Comparison of ENCODE assay signal across 23 cellular contexts in genomic region chr17:62576382-62576781, GRCh38. TPM values are rescaled to one million over a fixed set of nuclear protein-coding genes. Genes with fewer than 3 reads are reported as not detected.
DNase-seq lines count a peak whose midpoint lies in the region; ATAC-seq, FAIRE-seq and TF ChIP-seq lines count a peak whose summit lies in the region.
"Had no signal": no experiment of that assay in that cellular context is flagged by ENCODE, and none has a peak within 500 bp of the region (broad histone marks: within the 10 kb centered on the region; RNA-seq: fewer than 3 reads in every experiment).

No MANE protein-coding gene starts in this region.

- no peaks in the 10 kb centered on the region for H3K79me2 ChIP-seq in GM12878 (ENCODE audit: control insufficient read depth, insufficient read depth, low read length)

- H3K9ac ChIP-seq in GM12878 (ENCODE audit: control insufficient read depth, insufficient read depth, low read length): no peak overlapping the region
- H3K9ac ChIP-seq: BLaER1, GM23248 had no signal

- SMC1A ChIA-PET in GM12878 (lab: Charles Lee; ENCODE audit: uncharacterized antibody, unreplicated experiment): no interaction called here

- no peak for DNase-seq in activated T-cell treated with anti-CD3 and anti-CD28 coated beads, Interleukin-2, amount 50 U/mL, for 72 hours
- DNase-seq in activated T-cell treated with anti-CD3 and anti-CD28 coated beads, Interleukin-2, amount 50 U/mL, for 48 hours: no peak
- DNase-seq in CD8-positive, alpha-beta T cell: no peak
- no peak for DNase-seq in H54 (ENCODE audit: insufficient read length, low spot score)
- DNase-seq in GM12878 (ENCODE audit: low read depth, low spot score): no peak
- no peak for DNase-seq in activated T-helper 2 cell treated with anti-CD3 and anti-CD28 coated beads, Interferon-gamma antibody, Interleukin-2, Interleukin-4, amounts not matched to agents 10 μg/mL and 5 μg/mL and 100 μg/mL, durations not matched to agents 14 hours and 24 hours and 36 hours (ENCODE audit: low spot score)
- DNase-seq: CD4-positive, CD25-positive, alpha-beta regulatory T cell; CD8-positive, alpha-beta memory T cell; DMS 273 treated with DMSO at 0.1 percent for 48 hours; DMS79; EL; GDM1; GM23248; H9 had no signal

- peak overlapping the region; percentile 83 for H3K27ac Mint-ChIP-seq in activated T-cell treated with anti-CD3 and anti-CD28 coated beads, Interleukin-2, amount 50 U/mL, for 72 hours
- H3K27ac Mint-ChIP-seq in CD8-positive, alpha-beta T cell: peak overlapping the region; percentile 23
- H3K27ac Mint-ChIP-seq in activated T-helper 2 cell treated with anti-CD3 and anti-CD28 coated beads, Interferon-gamma antibody, Interleukin-2, Interleukin-4, amounts not matched to agents 10 μg/mL and 5 μg/mL and 100 μg/mL, durations not matched to agents 14 hours and 24 hours and 36 hours: no peak overlapping the region
- H3K27ac Mint-ChIP-seq: B cell; CD4-positive, CD25-positive, alpha-beta regulatory T cell; H9 had no signal

- CTCF ChIA-PET in CD8-positive, alpha-beta T cell (lab: Charles Lee): no interaction called here
- CTCF ChIA-PET in GM12878 (lab: Yijun Ruan, JAX): interaction anchor here (1.2 kb wide), 1 partner anchor 24 kb away, joined by 3 read pairs; no protein-coding TSS in a partner anchor

- peak; percentile 11 for FAIRE-seq in H54 (lab: Jason Lieb, UNC)
- peak; percentile 77 for FAIRE-seq in GM12878 (lab: Jason Lieb, UNC)
- FAIRE-seq: D721Med, GM12891, GM18507, H1 had no signal

- no peak for TF ChIP-seq EP300 in GM12878 (IDR thresholded peaks at IDR 0.05; ENCODE audit: borderline replicate concordance in 1 of 2, control insufficient read depth in 1 of 2, low read depth in 2 of 2, low read length in 2 of 2)

- 0% methylated on average over 1 of the region's 1 CpG for WGBS in GM12878 (ENCODE audit: insufficient coverage, insufficient replicate concordance, low lambda C conversion rate, missing lambda C conversion rate)

- intact Hi-C loops in CD8-positive, alpha-beta T cell (cut with DNase I, micrococcal nuclease): no loop called here
- intact Hi-C loops in GM12878 (cut with micrococcal nuclease; ENCODE audit: unreplicated experiment): no loop called here
- intact Hi-C loops in activated T-helper 2 cell treated with anti-CD3 and anti-CD28 coated beads, Interferon-gamma antibody, Interleukin-2, Interleukin-4, amounts not matched to agents 10 μg/mL and 5 μg/mL and 100 μg/mL, durations not matched to agents 14 hours and 24 hours and 36 hours (cut with micrococcal nuclease): no loop called here

- H3K4me3 ChIP-seq in CD8-positive, alpha-beta T cell (ENCODE audit: low read depth, low read length): no peak overlapping the region
- H3K4me3 ChIP-seq in GM12878: no peak overlapping the region
- H3K4me3 ChIP-seq: BLaER1, GM23248 had no signal

- no peaks in the 10 kb centered on the region for H3K27me3 ChIP-seq in CD8-positive, alpha-beta T cell (ENCODE audit: insufficient read depth, low read length)
- no peaks in the 10 kb centered on the region for H3K27me3 ChIP-seq in GM12878 (replicated peaks in 1 of 2; ENCODE audit: control insufficient read depth in 2 of 2, insufficient read depth in 2 of 2, low read length in 1 of 2)
- H3K27me3 ChIP-seq: BLaER1 had no signal

- H3K36me3 Mint-ChIP-seq in activated T-cell treated with anti-CD3 and anti-CD28 coated beads, Interleukin-2, amount 50 U/mL, for 72 hours (ENCODE audit: insufficient read depth in 2 of 2): peaks cover 0 to 21% of the 10 kb centered on the region in 2 donors
- peaks cover 77% of the 10 kb centered on the region for H3K36me3 Mint-ChIP-seq in CD8-positive, alpha-beta T cell
- peaks cover 47% of the 10 kb centered on the region for H3K36me3 Mint-ChIP-seq in activated T-helper 2 cell treated with anti-CD3 and anti-CD28 coated beads, Interferon-gamma antibody, Interleukin-2, Interleukin-4, amounts not matched to agents 10 μg/mL and 5 μg/mL and 100 μg/mL, durations not matched to agents 14 hours and 24 hours and 36 hours (ENCODE audit: low read depth)

- no peak overlapping the region for H3K4me2 ChIP-seq in GM12878 (ENCODE audit: control insufficient read depth, insufficient read depth)
- H3K4me2 ChIP-seq: BLaER1 had no signal

- no peak overlapping the region for H3K4me3 Mint-ChIP-seq in activated T-cell treated with anti-CD3 and anti-CD28 coated beads, Interleukin-2, amount 50 U/mL, for 72 hours
- no peak overlapping the region for H3K4me3 Mint-ChIP-seq in CD8-positive, alpha-beta T cell
- no peak overlapping the region for H3K4me3 Mint-ChIP-seq in activated T-helper 2 cell treated with anti-CD3 and anti-CD28 coated beads, Interferon-gamma antibody, Interleukin-2, Interleukin-4, amounts not matched to agents 10 μg/mL and 5 μg/mL and 100 μg/mL, durations not matched to agents 14 hours and 24 hours and 36 hours (ENCODE audit: low read depth)
- H3K4me3 Mint-ChIP-seq: B cell; CD4-positive, CD25-positive, alpha-beta regulatory T cell; CD8-positive, alpha-beta memory T cell; H9 had no signal

- no peak overlapping the region for H2AFZ ChIP-seq in GM12878 (ENCODE audit: control insufficient read depth, low read depth, low read length)
- H2AFZ ChIP-seq: GM23248 had no signal

- POLR2A ChIA-PET in CD8-positive, alpha-beta T cell (lab: Charles Lee): no interaction called here
- POLR2A ChIA-PET in GM12878 (lab: Charles Lee): no interaction called here

- H3K9me3 ChIP-seq in CD8-positive, alpha-beta T cell (ENCODE audit: low read length): no peaks in the 10 kb centered on the region
- H3K9me3 ChIP-seq in GM12878 (replicated peaks; ENCODE audit: control insufficient read depth, insufficient read depth, low read length): no peaks in the 10 kb centered on the region
- H3K9me3 ChIP-seq: BLaER1 had no signal

- peaks cover 9% of the 10 kb centered on the region for H3K4me1 Mint-ChIP-seq in activated T-cell treated with anti-CD3 and anti-CD28 coated beads, Interleukin-2, amount 50 U/mL, for 72 hours (ENCODE audit: low read depth)
- no peaks in the 10 kb centered on the region for H3K4me1 Mint-ChIP-seq in CD8-positive, alpha-beta T cell (ENCODE audit: low read depth)
- H3K4me1 Mint-ChIP-seq in activated T-helper 2 cell treated with anti-CD3 and anti-CD28 coated beads, Interferon-gamma antibody, Interleukin-2, Interleukin-4, amounts not matched to agents 10 μg/mL and 5 μg/mL and 100 μg/mL, durations not matched to agents 14 hours and 24 hours and 36 hours (ENCODE audit: low read depth): peaks cover 4% of the 10 kb centered on the region
- H3K4me1 Mint-ChIP-seq: H9 had no signal

- TF ChIP-seq RAD21 in GM12878 (IDR thresholded peaks at IDR 0.05; ENCODE audit: insufficient read depth, low read depth, low read length): no peak

- peak in 1 of 2 donors; percentile 35 for ATAC-seq in activated T-cell treated with anti-CD3 and anti-CD28 coated beads, Interleukin-2, amount 50 U/mL, for 72 hours (replicated peaks in 1 of 2)
- no peak for ATAC-seq in CD8-positive, alpha-beta T cell
- no peak for ATAC-seq in GM12878
- no peak for ATAC-seq in GM21576 (IDR thresholded peaks at IDR 0.05; ENCODE audit: unreplicated experiment)
- ATAC-seq: HCT116 had no signal

- RAD21 ChIA-PET in GM12878 (lab: Charles Lee; ENCODE audit: unreplicated experiment): no interaction called here

- no peak for TF ChIP-seq POLR2A in H54 (IDR thresholded peaks at IDR 0.05; ENCODE audit: low read depth, low read length)
- no peak for TF ChIP-seq POLR2A in GM12878 (IDR thresholded peaks at IDR 0.05; ENCODE audit: low read depth, low read length)

- H3K4me1 ChIP-seq in CD8-positive, alpha-beta T cell (ENCODE audit: insufficient read depth, low read length): no peaks in the 10 kb centered on the region
- H3K4me1 ChIP-seq in GM12878 (ENCODE audit: control insufficient read depth, insufficient read depth, low read length): no peaks in the 10 kb centered on the region
- H3K4me1 ChIP-seq: BLaER1 had no signal

- H3K27ac ChIP-seq in CD8-positive, alpha-beta T cell (ENCODE audit: low read depth, low read length): no peak overlapping the region
- no peak overlapping the region for H3K27ac ChIP-seq in GM12878 (ENCODE audit: control insufficient read depth, insufficient read depth)
- H3K27ac ChIP-seq: BLaER1, C4-2B, GM23248 had no signal

- H3K9me3 Mint-ChIP-seq in activated T-cell treated with anti-CD3 and anti-CD28 coated beads, Interleukin-2, amount 50 U/mL, for 72 hours: no peaks in the 10 kb centered on the region
- no peaks in the 10 kb centered on the region for H3K9me3 Mint-ChIP-seq in CD8-positive, alpha-beta T cell
- no peaks in the 10 kb centered on the region for H3K9me3 Mint-ChIP-seq in activated T-helper 2 cell treated with anti-CD3 and anti-CD28 coated beads, Interferon-gamma antibody, Interleukin-2, Interleukin-4, amounts not matched to agents 10 μg/mL and 5 μg/mL and 100 μg/mL, durations not matched to agents 14 hours and 24 hours and 36 hours
- H3K9me3 Mint-ChIP-seq: CD4-positive, CD25-positive, alpha-beta regulatory T cell; CD8-positive, alpha-beta memory T cell; H9 had no signal

- TF ChIP-seq CTCF in CD8-positive, alpha-beta T cell (IDR thresholded peaks at IDR 0.05): no peak
- TF ChIP-seq CTCF in GM12878 (IDR thresholded peaks at IDR 0.05 in 2 of 3, conservative IDR thresholded peaks at IDR 0.05 in 1 of 3; ENCODE audit: control insufficient read depth in 2 of 3, extremely low read depth in 1 of 3, insufficient read depth in 1 of 3, low read depth in 3 of 3, low read length in 3 of 3): no peak

- H4K20me1 ChIP-seq in GM12878 (ENCODE audit: control insufficient read depth, insufficient read depth): no peaks in the 10 kb centered on the region
- H4K20me1 ChIP-seq: BLaER1 had no signal

- peaks cover 22% of the 10 kb centered on the region for H3K36me3 ChIP-seq in CD8-positive, alpha-beta T cell (ENCODE audit: insufficient read depth, low read length)
- peaks cover 0 to 18% of the 10 kb centered on the region in 2 experiments for H3K36me3 ChIP-seq in GM12878 (ENCODE audit: control insufficient read depth in 2 of 2, insufficient read depth in 2 of 2, low read length in 1 of 2)

- BruUV-seq in GM12878 (replicated peaks; lab: Mats Ljungman, UMichigan): no TSS peak

- in situ Hi-C loops in GM12878 (cut with MboI): no loop called here

- no peaks in the 10 kb centered on the region for H3K27me3 Mint-ChIP-seq in activated T-cell treated with anti-CD3 and anti-CD28 coated beads, Interleukin-2, amount 50 U/mL, for 72 hours (ENCODE audit: low read depth)
- H3K27me3 Mint-ChIP-seq in CD8-positive, alpha-beta T cell (ENCODE audit: low read depth): no peaks in the 10 kb centered on the region
- no peaks in the 10 kb centered on the region for H3K27me3 Mint-ChIP-seq in activated T-helper 2 cell treated with anti-CD3 and anti-CD28 coated beads, Interferon-gamma antibody, Interleukin-2, Interleukin-4, amounts not matched to agents 10 μg/mL and 5 μg/mL and 100 μg/mL, durations not matched to agents 14 hours and 24 hours and 36 hours (ENCODE audit: low read depth)
- H3K27me3 Mint-ChIP-seq: B cell; CD4-positive, CD25-positive, alpha-beta regulatory T cell; CD8-positive, alpha-beta memory T cell had no signal

RNA-seq across cellular contexts. Expression of gene MRC2, which starts 51.1 kb away (rescaled TPM):
- total RNA-seq in activated T-cell treated with anti-CD3 and anti-CD28 coated beads, Interleukin-2, amount 50 U/mL, for 72 hours: 10 to 100 TPM in 1 of 2 donors, 1 to 10 TPM in 1; 6.1 to 14.2 TPM
- total RNA-seq in CD8-positive, alpha-beta T cell: 1 to 10 TPM; 5.6 to 5.9 TPM
- 0.29 and 0.59 TPM in 2 replicates for total RNA-seq in GM12878 (2013; cell fraction: nucleolus; rRNA removed)
- 0.33 and 0.96 TPM in 2 replicates for total RNA-seq in GM12878 (2014; rRNA removed)
- 0.18 and 0.23 TPM in 2 replicates for total RNA-seq in GM12878 (2014; rRNA removed; fragmentation: Illumina TruSeq; extraction: Trizol)
- 0.87 and 1.2 TPM in 2 replicates for total RNA-seq in GM12878 (2021)
- polyA plus RNA-seq in GM12878 (2011; ENCODE audit: low read depth): 0.72 TPM
- polyA plus RNA-seq in GM12878 (2011; rRNA removed): 0.06 and 0.19 TPM in 2 replicates
- 0.12 and 0.22 TPM in 2 replicates for polyA plus RNA-seq in GM12878 (2011; cell fraction: cytosol; rRNA removed)
- 1.3 and 1.8 TPM in 2 replicates for polyA plus RNA-seq in GM12878 (2011; cell fraction: nucleus; rRNA removed)
- 1.1 and 1.7 TPM in 2 replicates for polyA plus RNA-seq in GM12878 (2012)
- 0.29 TPM in 1 of 2 replicates, not detected in the other for polyA plus RNA-seq in GM12878 (2014; fragmentation: Illumina TruSeq; extraction: Trizol)
- polyA plus RNA-seq in GM12878 (2014; fragmentation: Nextera tagmentation; extraction: Ambion mirVana): under 1 TPM in 1 of 2 experiments, not detected in 1; 0.04 TPM
- 0.50 and 0.76 TPM in 2 replicates for polyA plus RNA-seq in GM12878 (2014; rRNA removed)
- under 1 TPM; 0.30 to 0.46 TPM for polyA plus RNA-seq in GM12878 (2016; fragmentation: Nextera tagmentation; extraction: Ambion mirVana)
- polyA minus RNA-seq in GM12878 (2011; rRNA and poly(A)+ RNA removed): 0.22 and 0.82 TPM in 2 replicates
- polyA minus RNA-seq in GM12878 (2011; cell fraction: cytosol; rRNA and poly(A)+ RNA removed): 0.27 and 0.42 TPM in 2 replicates
- 0.36 and 0.86 TPM in 2 replicates for polyA minus RNA-seq in GM12878 (2011; cell fraction: nucleus; rRNA and poly(A)+ RNA removed)
- total RNA-seq in activated T-helper 2 cell treated with anti-CD3 and anti-CD28 coated beads, Interferon-gamma antibody, Interleukin-2, Interleukin-4, amounts not matched to agents 10 μg/mL and 5 μg/mL and 100 μg/mL, durations not matched to agents 14 hours and 24 hours and 36 hours: 3.1 and 3.7 TPM in 2 replicates
